ENCODE assay signal across 8 cellular contexts in the genomic region with DNA sequence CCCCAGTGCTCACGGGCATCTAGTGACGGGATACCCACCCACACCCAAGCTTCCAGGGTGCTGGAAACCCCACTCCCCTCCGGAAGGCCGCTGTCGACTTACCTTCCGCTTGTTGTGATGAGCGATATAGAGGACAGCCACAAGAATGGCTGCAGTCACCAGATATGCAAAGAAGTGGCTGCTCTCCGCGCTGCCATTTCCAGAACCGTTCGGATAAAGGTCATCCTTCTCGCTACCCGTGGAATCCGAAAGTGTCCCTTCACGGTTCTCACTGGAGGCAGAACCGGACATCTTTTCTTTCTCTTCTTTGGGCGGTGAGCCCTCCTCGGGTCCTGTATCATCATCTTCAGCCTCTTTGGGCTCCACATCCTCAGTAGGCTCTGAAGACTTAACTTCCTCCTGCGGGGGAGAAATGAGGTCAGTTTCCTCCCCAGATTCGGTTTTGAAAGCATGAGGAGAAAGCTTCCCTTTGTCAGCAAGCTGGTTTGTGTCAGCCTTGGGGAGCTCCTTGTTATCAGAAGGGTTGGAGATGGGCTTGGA. TPM values are rescaled to one million over a fixed set of nuclear protein-coding genes. Genes with fewer than 3 reads are reported as not detected.
A peak's percentile ranks its signal among the peaks of the same experiment; 100 is the strongest.
DNase-seq lines count a peak whose midpoint lies in the region; ATAC-seq and TF ChIP-seq lines count a peak whose summit lies in the region.

No MANE protein-coding gene starts in this region.

- CTCF ChIA-PET in CD4-positive, alpha-beta T cell (lab: Charles Lee): interaction anchor here (1.0 kb wide), 1 partner anchor 28 kb away, joined by 3 read pairs; the partner anchor contains the start of genes ELMOD3 and RETSAT

- peaks cover 69% of the 10 kb centered on the region for H3K4me1 Mint-ChIP-seq in CD4-positive, alpha-beta T cell (ENCODE audit: low read depth)
- H3K4me1 Mint-ChIP-seq in natural killer cell treated with Interleukin-12 subunit alpha and Interleukin-12 subunit beta and Interleukin-15 and Interleukin-18, amount 100 ng/mL, for 72 hours (ENCODE audit: low read depth in 2 of 2): peaks cover 38 to 65% of the 10 kb centered on the region in 2 donors

- ATAC-seq in CD4-positive, alpha-beta T cell (ENCODE audit: poor library complexity): peak; percentile 25
- ATAC-seq in GM21360 (IDR thresholded peaks at IDR 0.05; ENCODE audit: unreplicated experiment) (peak; percentile 28), omental fat pad (ENCODE audit: low FRiP score) (no peak), GM19328 (IDR thresholded peaks at IDR 0.05; ENCODE audit: unreplicated experiment) (no peak)
- ATAC-seq in natural killer cell treated with Interleukin-12 subunit alpha and Interleukin-12 subunit beta and Interleukin-15 and Interleukin-18, amount 100 ng/mL, for 72 hours: peak; percentile 9 to 45

- H3K27me3 Mint-ChIP-seq in CD4-positive, alpha-beta T cell: no peaks in the 10 kb centered on the region
- no peaks in the 10 kb centered on the region for H3K27me3 Mint-ChIP-seq in natural killer cell treated with Interleukin-12 subunit alpha and Interleukin-12 subunit beta and Interleukin-15 and Interleukin-18, amount 100 ng/mL, for 72 hours

- H3K27me3 ChIP-seq in CD4-positive, alpha-beta T cell (ENCODE audit: control insufficient read depth, insufficient read depth, low read length): no peaks in the 10 kb centered on the region

- POLR2A ChIA-PET in CD4-positive, alpha-beta T cell (lab: Charles Lee): interaction anchor here (0.6 to 4.7 kb wide), 33 partner anchors 8 to 1296 kb away, joined by 3 to 216 read pairs (median 9); partner anchors contain the start of genes C2orf68, CHMP3, ELMOD3 and KDM3A

- no peak for TF ChIP-seq CTCF in CD4-positive, alpha-beta T cell (IDR thresholded peaks at IDR 0.05)
- no peak for TF ChIP-seq CTCF in omental fat pad (IDR thresholded peaks at IDR 0.05)

- no peaks in the 10 kb centered on the region for H3K9me3 ChIP-seq in CD4-positive, alpha-beta T cell (ENCODE audit: control insufficient read depth, low read length)

- peak overlapping the region; percentile 96 for H3K4me3 Mint-ChIP-seq in CD4-positive, alpha-beta T cell
- peak overlapping the region; percentile 98 for H3K4me3 Mint-ChIP-seq in natural killer cell treated with Interleukin-12 subunit alpha and Interleukin-12 subunit beta and Interleukin-15 and Interleukin-18, amount 100 ng/mL, for 72 hours

- peak in 8 of 10 experiments; percentile 15 to 36 (median 22) for DNase-seq in CD4-positive, alpha-beta T cell
- peak; percentile 79 for DNase-seq in KBM-7
- peak; percentile 19 for DNase-seq in activated CD4-positive, alpha-beta T cell treated with anti-CD3 and anti-CD28 coated beads for 1 hour
- DNase-seq in effector CD4-positive, alpha-beta T cell: peak; percentile 39
- DNase-seq in natural killer cell treated with Interleukin-12 subunit alpha and Interleukin-12 subunit beta and Interleukin-15 and Interleukin-18, amount 100 ng/mL, for 72 hours (ENCODE audit: low spot score): peak; percentile 76
- no peak for DNase-seq in omental fat pad (ENCODE audit: low spot score)

- peak overlapping the region; percentile 97 for H3K27ac ChIP-seq in CD4-positive, alpha-beta T cell (ENCODE audit: low read depth, low read length)

- intact Hi-C loops in CD4-positive, alpha-beta T cell (cut with DNase I, micrococcal nuclease): loop anchor here (1.0 to 5.0 kb wide), 4 partner anchors 17 to 226 kb away; partner anchors contain the start of genes MAT2A (in 1 of the 2) and SH2D6 (in 1 of the 2)

- no peaks in the 10 kb centered on the region for H3K9me3 Mint-ChIP-seq in CD4-positive, alpha-beta T cell
- no peaks in the 10 kb centered on the region for H3K9me3 Mint-ChIP-seq in natural killer cell treated with Interleukin-12 subunit alpha and Interleukin-12 subunit beta and Interleukin-15 and Interleukin-18, amount 100 ng/mL, for 72 hours

- H3K36me3 Mint-ChIP-seq in CD4-positive, alpha-beta T cell (ENCODE audit: low read depth): peaks cover 73% of the 10 kb centered on the region
- peaks cover 53% of the 10 kb centered on the region for H3K36me3 Mint-ChIP-seq in natural killer cell treated with Interleukin-12 subunit alpha and Interleukin-12 subunit beta and Interleukin-15 and Interleukin-18, amount 100 ng/mL, for 72 hours

- peak overlapping the region; percentile 97 for H3K27ac Mint-ChIP-seq in CD4-positive, alpha-beta T cell
- peak overlapping the region; percentile 98 to 99 for H3K27ac Mint-ChIP-seq in natural killer cell treated with Interleukin-12 subunit alpha and Interleukin-12 subunit beta and Interleukin-15 and Interleukin-18, amount 100 ng/mL, for 72 hours

- in situ Hi-C loops in KBM-7 (cut with MboI; ENCODE audit: low pct_unique_long_range_greater_than_20kb, low sequenced_read_pairs): no loop called here

RNA-seq across cellular contexts. Expression of gene TGOLN2, which starts 1.3 kb away (rescaled TPM):
- 100 to 1,000 TPM; 172 to 175 TPM for total RNA-seq in CD4-positive, alpha-beta T cell
- total RNA-seq in natural killer cell treated with Interleukin-12 subunit alpha and Interleukin-12 subunit beta and Interleukin-15 and Interleukin-18, amount 100 ng/mL, for 72 hours: 100 to 1,000 TPM; 133 to 174 TPM
- total RNA-seq in omental fat pad: 100 to 1,000 TPM; 112 to 151 (median 128) TPM

RNA-seq across cellular contexts. Expression of gene RETSAT, which starts 27.9 kb away (rescaled TPM):
- total RNA-seq in CD4-positive, alpha-beta T cell: 10 to 100 TPM; 19.2 to 22.2 TPM
- 10 to 100 TPM; 25.5 to 32.7 TPM for total RNA-seq in natural killer cell treated with Interleukin-12 subunit alpha and Interleukin-12 subunit beta and Interleukin-15 and Interleukin-18, amount 100 ng/mL, for 72 hours
- total RNA-seq in omental fat pad: 100 to 1,000 TPM; 153 to 436 (median 303) TPM

RNA-seq across cellular contexts. Expression of gene ELMOD3, which starts 28.1 kb away (rescaled TPM):
- total RNA-seq in CD4-positive, alpha-beta T cell: 10 to 100 TPM; 13.5 to 15.3 TPM
- 10 to 100 TPM; 19.8 to 19.9 TPM for total RNA-seq in natural killer cell treated with Interleukin-12 subunit alpha and Interleukin-12 subunit beta and Interleukin-15 and Interleukin-18, amount 100 ng/mL, for 72 hours
- 10 to 100 TPM; 42.2 to 83.8 (median 67.9) TPM for total RNA-seq in omental fat pad

Comparison
In these comparisons a context has a peak if more than half of its experiments do, and no peak if none do; other contexts are left out.
1. ATAC-seq: peak in CD4-positive, alpha-beta T cell (single experiment), GM21360 (single experiment) and natural killer cell treated with Interleukin-12 subunit alpha and Interleukin-12 subunit beta and Interleukin-15 and Interleukin-18, amount 100 ng/mL, for 72 hours (2 of 2); none in omental fat pad (single experiment) and GM19328 (single experiment).
2. RNA of gene RETSAT, which starts 27.9 kb away (total RNA-seq): 153 to 436 TPM in omental fat pad; 25.5 to 32.7 TPM in natural killer cell treated with Interleukin-12 subunit alpha and Interleukin-12 subunit beta and Interleukin-15 and Interleukin-18, amount 100 ng/mL, for 72 hours and 19.2 to 22.2 TPM in CD4-positive, alpha-beta T cell; every median in the first group is over 4 times any median in the second.